ENCODE assay signal across 7 cellular contexts in the genomic region with DNA sequence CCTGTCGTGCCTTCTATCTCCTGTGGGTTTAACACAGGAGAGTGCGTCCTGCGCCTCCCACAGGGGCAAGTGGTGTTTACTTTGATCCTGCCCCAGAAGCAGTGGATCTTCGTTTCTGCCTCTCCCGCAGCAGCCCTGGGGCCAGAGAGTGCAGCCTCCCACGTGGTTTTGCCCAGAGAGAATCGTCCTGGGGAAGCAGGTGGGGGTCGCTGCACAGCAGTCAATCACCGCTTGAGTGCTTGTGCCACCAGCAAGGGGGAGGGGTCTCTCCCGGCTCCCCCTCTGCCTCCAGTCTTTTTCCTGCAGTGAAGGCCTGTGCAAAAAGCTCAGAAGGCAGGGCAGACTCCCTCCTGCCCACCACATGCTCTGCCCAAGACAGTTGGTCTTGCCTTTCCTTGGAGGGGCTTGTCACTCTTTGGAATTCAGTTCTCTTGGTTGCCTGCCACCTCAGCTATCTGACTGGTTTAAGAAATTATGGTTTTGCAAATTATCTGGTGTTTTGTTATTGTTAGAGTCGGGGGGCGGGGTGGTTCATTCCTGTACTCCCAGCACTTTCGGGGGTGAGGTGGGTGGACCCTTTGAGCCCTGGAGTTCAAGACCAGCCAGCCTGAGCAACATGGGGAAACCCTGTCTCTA. TPM values are rescaled to one million over a fixed set of nuclear protein-coding genes. Genes with fewer than 3 reads are reported as not detected.
DNase-seq lines count a peak whose midpoint lies in the region; ATAC-seq and TF ChIP-seq lines count a peak whose summit lies in the region.

No MANE protein-coding gene starts in this region.

- CTCF ChIA-PET in activated naive CD4-positive, alpha-beta T cell treated with anti-CD3 and anti-CD28 coated beads for 36 hours (lab: Charles Lee), result interaction anchor here (0.8 to 11.1 kb wide), 14 partner anchors 8 to 163 kb away, joined by 3 to 167 read pairs (median 7); a partner anchor contains a TSS

- ATAC-seq in GM19455 (IDR thresholded peaks at IDR 0.05; ENCODE audit: unreplicated experiment), result peak; percentile 18
- ATAC-seq in HG03442 (IDR thresholded peaks at IDR 0.05; ENCODE audit: unreplicated experiment), result peak; percentile 24

- TF ChIP-seq CTCF in nephron (IDR thresholded peaks at IDR 0.05; ENCODE audit: unreplicated experiment in 3 of 3), result no peak

- no peaks in the 10 kb centered on the region for H3K27me3 Mint-ChIP-seq in activated naive CD4-positive, alpha-beta T cell treated with anti-CD3 and anti-CD28 coated beads for 36 hours (ENCODE audit: low read depth)
- H3K27me3 Mint-ChIP-seq in nephron (ENCODE audit: low read depth), result no peaks in the 10 kb centered on the region

- H3K4me3 Mint-ChIP-seq in activated naive CD4-positive, alpha-beta T cell treated with anti-CD3 and anti-CD28 coated beads for 36 hours, result peak overlapping the region; percentile 69
- H3K4me3 Mint-ChIP-seq in nephron, result no peak overlapping the region

- H3K36me3 Mint-ChIP-seq in activated naive CD4-positive, alpha-beta T cell treated with anti-CD3 and anti-CD28 coated beads for 36 hours (ENCODE audit: low read depth), result no peaks in the 10 kb centered on the region
- H3K36me3 Mint-ChIP-seq in nephron (ENCODE audit: low read depth), result no peaks in the 10 kb centered on the region

- DNase-seq in activated naive CD4-positive, alpha-beta T cell treated with anti-CD3 and anti-CD28 coated beads for 36 hours, result peak; percentile 74
- DNase-seq in AG08396 (ENCODE audit: low spot score) (no peak), NCI-H446 treated with DMSO at 0.1 percent for 48 hours (lab: John Stamatoyannopoulos, UW) (no peak), NCI-H2171 (lab: John Stamatoyannopoulos, UW) (no peak)

- intact Hi-C loops in activated naive CD4-positive, alpha-beta T cell treated with anti-CD3 and anti-CD28 coated beads for 36 hours (cut with micrococcal nuclease), result loop anchor here (1.0 kb wide), 2 partner anchors 37 to 91 kb away; no protein-coding TSS in a partner anchor

- H3K27ac Mint-ChIP-seq in activated naive CD4-positive, alpha-beta T cell treated with anti-CD3 and anti-CD28 coated beads for 36 hours, result peak overlapping the region; percentile 75
- peak overlapping the region in 2 of 3 experiments; percentile 8 to 22 for H3K27ac Mint-ChIP-seq in nephron

- H3K9me3 Mint-ChIP-seq in activated naive CD4-positive, alpha-beta T cell treated with anti-CD3 and anti-CD28 coated beads for 36 hours, result no peaks in the 10 kb centered on the region
- H3K9me3 Mint-ChIP-seq in nephron, result no peaks in the 10 kb centered on the region

- peaks cover 29% of the 10 kb centered on the region for H3K4me1 Mint-ChIP-seq in activated naive CD4-positive, alpha-beta T cell treated with anti-CD3 and anti-CD28 coated beads for 36 hours (ENCODE audit: low read depth)
- H3K4me1 Mint-ChIP-seq in nephron, result peaks cover 26% of the 10 kb centered on the region

RNA-seq across cellular contexts. Expression of a gene that starts 26.9 kb away (rescaled TPM):
- total RNA-seq in activated naive CD4-positive, alpha-beta T cell treated with anti-CD3 and anti-CD28 coated beads for 36 hours, result 1 to 10 TPM; 8.7 to 9.5 TPM

RNA-seq across cellular contexts. Expression of a gene that starts 29.3 kb away (rescaled TPM):
- total RNA-seq in activated naive CD4-positive, alpha-beta T cell treated with anti-CD3 and anti-CD28 coated beads for 36 hours, result 10 to 100 TPM; 69.6 to 70.2 TPM

RNA-seq across cellular contexts. Expression of a gene that starts 39.0 kb away (rescaled TPM):
- total RNA-seq in activated naive CD4-positive, alpha-beta T cell treated with anti-CD3 and anti-CD28 coated beads for 36 hours, result under 1 TPM; 0.25 to 0.55 TPM
